1 cellular context compared by ENCODE assay signal in genomic region chr3:189507856-189508255, GRCh38.
A peak's percentile ranks its signal among the peaks of the same experiment; 100 is the strongest.
TF ChIP-seq lines count a peak whose summit lies in the region.

No MANE protein-coding gene starts in this region.

TF ChIP-seq in GM12878, 131 proteins besides CTCF, POLR2A, EP300 and RAD21 (continued from another document and continues in another):
- TF ChIP-seq RAD51 (IDR thresholded peaks at IDR 0.05) (no peak), MAX (IDR thresholded peaks at IDR 0.05; ENCODE audit: low read depth, low read length) (no peak), RELB (IDR thresholded peaks at IDR 0.05; ENCODE audit: low read depth) (peak; percentile 53; the same call in 1 of the 2 replicates), CUX1 (IDR thresholded peaks at IDR 0.05; ENCODE audit: insufficient replicate concordance, low read depth, low read length) (no peak), SMC3 (IDR thresholded peaks at IDR 0.05; ENCODE audit: borderline replicate concordance, low read length) (peak; percentile 2; the same call in 1 of the 2 replicates), MTA3 (IDR thresholded peaks at IDR 0.05; ENCODE audit: borderline replicate concordance, low read length) (peak; percentile 39; the same call in 1 of the 2 replicates), SRF (IDR thresholded peaks at IDR 0.05; ENCODE audit: low read depth in 2 of 2, low read length in 2 of 2) (no peak), ZBTB33 (IDR thresholded peaks at IDR 0.05) (no peak), MLLT1 (IDR thresholded peaks at IDR 0.05) (no peak), DPF2 (IDR thresholded peaks at IDR 0.05) (peak; percentile 73; the same call in 1 of the 2 replicates), TCF3 (IDR thresholded peaks at IDR 0.05; ENCODE audit: borderline replicate concordance, insufficient read depth, low read depth, low read length) (no peak), IKZF2 (IDR thresholded peaks at IDR 0.05) (peak; percentile 35 to 51; a peak in 1 of 4 replicates), POLR2AphosphoS5 (IDR thresholded peaks at IDR 0.05; ENCODE audit: low read length) (no peak), RBBP5 (conservative IDR thresholded peaks at IDR 0.05) (no peak), EZH2 (IDR thresholded peaks at IDR 0.05; ENCODE audit: borderline replicate concordance, control insufficient read depth, low read depth, low read length) (no peak), ATF7 (IDR thresholded peaks at IDR 0.05; ENCODE audit: low read depth) (no peak), CBFB (IDR thresholded peaks at IDR 0.05; ENCODE audit: low read depth) (no peak), NFIC (IDR thresholded peaks at IDR 0.05; ENCODE audit: low read depth, low read length) (peak; percentile 86), IRF5 (IDR thresholded peaks at IDR 0.05; ENCODE audit: borderline replicate concordance) (no peak), SREBF2 (IDR thresholded peaks at IDR 0.05; ENCODE audit: low read length) (no peak), GABPA (IDR thresholded peaks at IDR 0.05; ENCODE audit: low read depth) (no peak), TCF12 (IDR thresholded peaks at IDR 0.05; ENCODE audit: low read depth, low read length) (no peak), PBX3 (IDR thresholded peaks at IDR 0.05; ENCODE audit: insufficient replicate concordance, low read depth, low read length) (no peak), HSF1 (IDR thresholded peaks at IDR 0.05; ENCODE audit: low read depth, low read length) (no peak), ZNF592 (IDR thresholded peaks at IDR 0.05) (no peak), TBL1XR1 (IDR thresholded peaks at IDR 0.05; ENCODE audit: low read depth, low read length) (0 out of 2 replicates have a peak, but pooled peaks have one; percentile 54), ETV6 (conservative IDR thresholded peaks at IDR 0.05 in 1 of 2, IDR thresholded peaks at IDR 0.05 in 1 of 2; ENCODE audit: borderline replicate concordance in 1 of 2, low read depth in 1 of 2) (no peak), NR2F1 (conservative IDR thresholded peaks at IDR 0.05) (0 out of 2 replicates have a peak, but pooled peaks have one; percentile 42), ZZZ3 (IDR thresholded peaks at IDR 0.05; ENCODE audit: control insufficient read depth, insufficient read length, low read depth) (no peak), IKZF1 (conservative IDR thresholded peaks at IDR 0.05) (peak; percentile 55), SUPT20H (IDR thresholded peaks at IDR 0.05; ENCODE audit: borderline replicate concordance, control insufficient read depth, low read depth, low read length) (no peak), ZBTB4 (CRISPR knock-in tag; IDR thresholded peaks at IDR 0.05) (no peak), MEF2A (IDR thresholded peaks at IDR 0.05; ENCODE audit: insufficient read depth, low read depth, low read length) (peak; percentile 38; the same call in 1 of the 2 replicates), FOXM1 (IDR thresholded peaks at IDR 0.05; ENCODE audit: low read depth, low read length) (no peak)
